Comparison of ENCODE assay signal across 7 cellular contexts in genomic region chr21:45981641-45982255, GRCh38. TPM values are rescaled to one million over a fixed set of nuclear protein-coding genes. Genes with fewer than 3 reads are reported as not detected.
A peak's percentile ranks its signal among the peaks of the same experiment; 100 is the strongest.
DNase-seq lines count a peak whose midpoint lies in the region; ATAC-seq and TF ChIP-seq lines count a peak whose summit lies in the region.

A gene with protein sequence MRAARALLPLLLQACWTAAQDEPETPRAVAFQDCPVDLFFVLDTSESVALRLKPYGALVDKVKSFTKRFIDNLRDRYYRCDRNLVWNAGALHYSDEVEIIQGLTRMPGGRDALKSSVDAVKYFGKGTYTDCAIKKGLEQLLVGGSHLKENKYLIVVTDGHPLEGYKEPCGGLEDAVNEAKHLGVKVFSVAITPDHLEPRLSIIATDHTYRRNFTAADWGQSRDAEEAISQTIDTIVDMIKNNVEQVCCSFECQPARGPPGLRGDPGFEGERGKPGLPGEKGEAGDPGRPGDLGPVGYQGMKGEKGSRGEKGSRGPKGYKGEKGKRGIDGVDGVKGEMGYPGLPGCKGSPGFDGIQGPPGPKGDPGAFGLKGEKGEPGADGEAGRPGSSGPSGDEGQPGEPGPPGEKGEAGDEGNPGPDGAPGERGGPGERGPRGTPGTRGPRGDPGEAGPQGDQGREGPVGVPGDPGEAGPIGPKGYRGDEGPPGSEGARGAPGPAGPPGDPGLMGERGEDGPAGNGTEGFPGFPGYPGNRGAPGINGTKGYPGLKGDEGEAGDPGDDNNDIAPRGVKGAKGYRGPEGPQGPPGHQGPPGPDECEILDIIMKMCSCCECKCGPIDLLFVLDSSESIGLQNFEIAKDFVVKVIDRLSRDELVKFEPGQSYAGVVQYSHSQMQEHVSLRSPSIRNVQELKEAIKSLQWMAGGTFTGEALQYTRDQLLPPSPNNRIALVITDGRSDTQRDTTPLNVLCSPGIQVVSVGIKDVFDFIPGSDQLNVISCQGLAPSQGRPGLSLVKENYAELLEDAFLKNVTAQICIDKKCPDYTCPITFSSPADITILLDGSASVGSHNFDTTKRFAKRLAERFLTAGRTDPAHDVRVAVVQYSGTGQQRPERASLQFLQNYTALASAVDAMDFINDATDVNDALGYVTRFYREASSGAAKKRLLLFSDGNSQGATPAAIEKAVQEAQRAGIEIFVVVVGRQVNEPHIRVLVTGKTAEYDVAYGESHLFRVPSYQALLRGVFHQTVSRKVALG (plus strand): TSS chr21:45981770. CDS start chr21:45981851, 81 bp downstream.

- peak within 1 kb of the TSS; percentile 9 for H3K18ac ChIP-seq in trophoblast cell (ENCODE audit: low read length)

- no peak within 1 kb of the TSS for H2BK5ac ChIP-seq in trophoblast cell (ENCODE audit: low read depth, low read length, poor library complexity)

- peak within 1 kb of the TSS; percentile 27 for H2BK120ac ChIP-seq in trophoblast cell (ENCODE audit: insufficient read depth, low read length, poor library complexity)

- H3K36me3 ChIP-seq in ascending aorta (peaks cover 28% of the 10 kb centered on the region in 2 donors), heart right ventricle (peaks cover 0 to 33% (median 22%) of the 10 kb centered on the region in 9 donors), trophoblast cell (ENCODE audit: control insufficient read depth in 1 of 2, insufficient read depth in 2 of 2, low read length in 2 of 2) (peaks cover 0 to under 1% of the 10 kb centered on the region in 2 experiments)

- DNase-seq in GM13976 (ENCODE audit: low spot score) (peak; percentile 81), NCI-H460 (ENCODE audit: extremely low read depth, low read depth) (peak; percentile 32), ascending aorta (ENCODE audit: low spot score in 2 of 2) (peak in 1 of 2 donors; percentile 83), heart right ventricle (peak; percentile 75 to 78), trophoblast cell (peak; percentile 35 to 45), NCI-H146 treated with DMSO at 0.1 percent for 48 hours (lab: John Stamatoyannopoulos, UW; ENCODE audit: unreplicated experiment) (no peak)

- intact Hi-C loops in ascending aorta (cut with DNase I) = no loop called here
- intact Hi-C loops in heart right ventricle (cut with DNase I) = loop anchor here in 3 of 10 donors (5.0 to 10.0 kb wide), 3 partner anchors 46 to 76 kb away; no protein-coding TSS in a partner anchor

- TF ChIP-seq CTCF in GM13976 (IDR thresholded peaks at IDR 0.05; ENCODE audit: borderline replicate concordance, control extremely low read depth, extremely low read depth, insufficient read depth, missing control alignments) (no peak), ascending aorta (IDR thresholded peaks at IDR 0.05) (no peak), heart right ventricle (IDR thresholded peaks at IDR 0.05) (no peak)

- H3K9me3 ChIP-seq in ascending aorta (no peaks in the 10 kb centered on the region), heart right ventricle (no peaks in the 10 kb centered on the region), trophoblast cell (ENCODE audit: insufficient read depth, low read depth, low read length) (no peaks in the 10 kb centered on the region)

- H3K79me1 ChIP-seq in trophoblast cell (ENCODE audit: low read length) = peaks cover 6% of the 10 kb centered on the region

- H4K91ac ChIP-seq in trophoblast cell (ENCODE audit: low read depth, low read length) = peak within 1 kb of the TSS; percentile 1

- H3K4me3 ChIP-seq in ascending aorta = peak within 1 kb of the TSS; percentile 92 to 100
- H3K4me3 ChIP-seq in heart right ventricle = peak within 1 kb of the TSS; percentile 51 to 100 (median 96)
- H3K4me3 ChIP-seq in trophoblast cell (ENCODE audit: low read depth, low read length) = peak within 1 kb of the TSS; percentile 71

- H3K14ac ChIP-seq in trophoblast cell (ENCODE audit: low read length) = peak within 1 kb of the TSS; percentile 36

- ATAC-seq in heart right ventricle (peak; percentile 58 to 85 (median 72)), HG03280 (IDR thresholded peaks at IDR 0.05; ENCODE audit: unreplicated experiment) (no peak)

- H2AFZ ChIP-seq in trophoblast cell (ENCODE audit: insufficient read depth, low read length, poor library complexity) = peak within 1 kb of the TSS; percentile 2

- H3K27ac ChIP-seq in ascending aorta (peak within 1 kb of the TSS; percentile 92 to 94), heart right ventricle (peak within 1 kb of the TSS; percentile 64 to 92 (median 90)), trophoblast cell (ENCODE audit: low read depth, low read length) (peak within 1 kb of the TSS; percentile 61)

- H3K4ac ChIP-seq in trophoblast cell (ENCODE audit: low read depth, low read length) = no peak within 1 kb of the TSS

- H4K8ac ChIP-seq in trophoblast cell (ENCODE audit: low read depth, low read length) = peak within 1 kb of the TSS; percentile 76

- peak within 1 kb of the TSS; percentile 86 for H3K4me2 ChIP-seq in trophoblast cell (ENCODE audit: low read length)

- H3K23ac ChIP-seq in trophoblast cell (ENCODE audit: low read length) = no peak within 1 kb of the TSS

- H2AK5ac ChIP-seq in trophoblast cell (ENCODE audit: low read length) = no peak within 1 kb of the TSS

- H3K79me2 ChIP-seq in trophoblast cell (ENCODE audit: control insufficient read depth, insufficient read depth, low read length, poor library complexity) = no peaks in the 10 kb centered on the region

- in situ Hi-C loops in GM13976 (cut with MboI; ENCODE audit: low sequenced_read_pairs, unreplicated experiment) = no loop called here

- H3K4me1 ChIP-seq in ascending aorta (peaks cover 14 to 23% of the 10 kb centered on the region in 2 donors), heart right ventricle (peaks cover 0 to 62% (median 19%) of the 10 kb centered on the region in 9 donors), trophoblast cell (ENCODE audit: control insufficient read depth in 1 of 2, insufficient read depth in 2 of 2, low read length in 2 of 2) (peaks cover 8 to 22% of the 10 kb centered on the region in 2 experiments)

- H3K27me3 ChIP-seq in ascending aorta (no peaks in the 10 kb centered on the region), heart right ventricle (peaks cover 0 to 19% (median 0%) of the 10 kb centered on the region in 7 donors), trophoblast cell (ENCODE audit: insufficient read depth, low read length) (peaks cover 5% of the 10 kb centered on the region)

- 0 to 1% methylated on average over 29 to 37 of the region's 44 CpGs for WGBS in heart right ventricle, 2 donors
- no CpG with 5 or more reads among the region's 44 CpGs for WGBS in trophoblast cell (ENCODE audit: extremely low coverage, insufficient coverage, insufficient read length)

- H4K12ac ChIP-seq in trophoblast cell (ENCODE audit: low read depth, low read length) = no peak within 1 kb of the TSS

- H3K9ac ChIP-seq in trophoblast cell (ENCODE audit: low read length) = peak within 1 kb of the TSS; percentile 57

- H2BK12ac ChIP-seq in trophoblast cell (ENCODE audit: low read length) = peak within 1 kb of the TSS; percentile 30

RNA-seq across cellular contexts. Expression of the gene that starts here (rescaled TPM):
- total RNA-seq in NCI-H460 (2014; rRNA removed; shearing (Covaris generic)) = 41.9 and 42.6 TPM in 2 replicates
- 133 and 156 TPM in 2 replicates for polyA plus RNA-seq in NCI-H460 (2014; cell fraction: nucleus; rRNA removed)
- total RNA-seq in ascending aorta (1,564 TPM), heart right ventricle (100 to 1,000 TPM in 5 of 10 donors, 10 to 100 TPM in 5; 71.9 to 260 (median 100) TPM)
- polyA plus RNA-seq in heart right ventricle = 100 to 1,000 TPM; 209 to 388 TPM
- polyA plus RNA-seq in trophoblast cell (2013) = 53.0 and 55.7 TPM in 2 replicates
